In genomic region chr12:102385343-102385742, GRCh38 we compare ENCODE assay signal across 8 cellular contexts.
"Had no signal": no experiment of that assay in that cellular context is flagged by ENCODE, and none has a peak within 500 bp of the region (broad histone marks: within the 10 kb centered on the region; RNA-seq: fewer than 3 reads in every experiment).

No MANE protein-coding gene starts in this region.

- H3K4me3 Mint-ChIP-seq: GM23338, H9, HFFc6 had no signal

- DNase-seq: GM23248, GOT3, H7, H9, HCEC 1CT, HFFc6 had no signal

- H3K27ac Mint-ChIP-seq: GM23338, H9, HFFc6 had no signal

- ATAC-seq: GM23338, HCT116 had no signal

- H3K4me1 Mint-ChIP-seq: GM23338, H9 had no signal
